Comparison of ENCODE assay signal across 1 cellular context in genomic region chr1:55259906-55260608, GRCh38.
TF ChIP-seq lines count a peak whose summit lies in the region.

No MANE protein-coding gene starts in this region.

TF ChIP-seq in HepG2, 621 proteins besides CTCF, POLR2A, EP300 and RAD21 (continued from another document):
- no peak for TF ChIP-seq ZBTB4 (CRISPR knock-in tag; IDR thresholded peaks at IDR 0.05; ENCODE audit: borderline replicate concordance)
